In the genomic region with DNA sequence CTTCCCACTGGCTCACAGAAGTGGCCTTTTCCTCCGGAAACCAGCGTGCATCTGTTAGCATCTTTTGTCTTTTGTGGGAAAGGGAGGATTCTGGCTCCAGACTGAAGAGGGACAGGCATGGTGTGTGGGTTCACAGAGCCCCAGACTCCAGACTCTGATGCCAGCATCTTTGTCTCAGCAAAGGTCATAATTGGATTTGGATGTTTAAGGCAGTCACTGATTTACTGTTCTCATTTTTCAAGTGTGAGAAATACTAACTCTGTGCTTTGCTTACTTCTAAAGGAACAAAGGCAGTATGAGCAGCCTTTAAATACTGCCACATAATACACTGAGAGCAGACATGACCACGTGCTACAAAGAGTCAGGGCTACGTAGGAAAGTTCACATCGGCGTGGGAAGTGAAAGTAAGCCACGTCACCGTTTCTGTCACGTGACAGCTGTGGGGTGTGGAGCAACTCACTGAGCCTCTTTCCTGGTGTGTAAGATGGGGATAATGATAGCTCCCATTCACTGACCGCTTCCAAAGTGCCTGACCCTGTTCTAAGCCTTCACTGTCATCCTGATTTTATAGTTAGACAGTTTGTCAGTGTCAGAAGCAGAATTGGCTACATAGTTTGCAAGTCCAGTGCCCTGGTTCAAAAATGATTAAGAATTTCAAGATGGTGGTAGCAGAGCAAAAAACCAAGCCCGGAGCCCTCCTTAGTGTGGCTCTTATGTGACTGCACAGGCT, we compare ENCODE assay signal across 8 cellular contexts. TPM values are rescaled to one million over a fixed set of nuclear protein-coding genes. Genes with fewer than 3 reads are reported as not detected.
A peak's percentile ranks its signal among the peaks of the same experiment; 100 is the strongest.
DNase-seq lines count a peak whose midpoint lies in the region; ATAC-seq and TF ChIP-seq lines count a peak whose summit lies in the region.

No MANE protein-coding gene starts in this region.

- no peak for TF ChIP-seq CTCF in foreskin keratinocyte (conservative IDR thresholded peaks at IDR 0.05)
- TF ChIP-seq CTCF in type B pancreatic cell (conservative IDR thresholded peaks at IDR 0.05) = no peak

- peak overlapping the region; percentile 98 for H3K27ac Mint-ChIP-seq in type B pancreatic cell

- intact Hi-C loops in posterior cingulate gyrus (cut with DNase I) = no loop called here

- H3K9me3 Mint-ChIP-seq in type B pancreatic cell = no peaks in the 10 kb centered on the region

- H3K4me1 Mint-ChIP-seq in type B pancreatic cell (ENCODE audit: unreplicated experiment) = peaks cover 22% of the 10 kb centered on the region

- DNase-seq in RPMI8226 = peak; percentile 82
- DNase-seq in activated effector memory CD4-positive, alpha-beta T cell treated with anti-CD3 and anti-CD28 coated beads, Interleukin-2, amount 50 U/mL, for 16 hours = peak; percentile 94
- DNase-seq in foreskin keratinocyte = peak; percentile 65 to 78
- DNase-seq in posterior cingulate gyrus = peak in 8 of 10 donors; percentile 53 to 92 (median 70)
- DNase-seq in type B pancreatic cell (ENCODE audit: extremely low spot score, unreplicated experiment) = no peak
- DNase-seq in NCI-H187 treated with DMSO at 0.1 percent for 48 hours (lab: John Stamatoyannopoulos, UW) = no peak

- H3K4me1 ChIP-seq in foreskin keratinocyte = peaks cover 7% of the 10 kb centered on the region

- no peaks in the 10 kb centered on the region for H3K36me3 Mint-ChIP-seq in type B pancreatic cell

- peak overlapping the region; percentile 40 for H3K27ac ChIP-seq in foreskin keratinocyte

- H3K27me3 Mint-ChIP-seq in type B pancreatic cell = no peaks in the 10 kb centered on the region

- ATAC-seq in GM18499 (IDR thresholded peaks at IDR 0.05; ENCODE audit: insufficient read depth, unreplicated experiment) (peak; percentile 42), HG02973 (IDR thresholded peaks at IDR 0.05; ENCODE audit: unreplicated experiment) (peak; percentile 46), foreskin keratinocyte (peak; percentile 78)

- H3K4me3 Mint-ChIP-seq in type B pancreatic cell = no peak overlapping the region

- no peaks in the 10 kb centered on the region for H3K27me3 ChIP-seq in foreskin keratinocyte

RNA-seq across cellular contexts. Expression of a gene that starts 24.8 kb away (rescaled TPM):
- total RNA-seq in foreskin keratinocyte (1,702 and 2,721 TPM in 2 replicates), type B pancreatic cell (ENCODE audit: low replicate concordance) (1,981 and 2,322 TPM in 2 replicates)
- 2,710 and 4,192 TPM in 2 replicates for polyA plus RNA-seq in foreskin keratinocyte

RNA-seq across cellular contexts. Expression of a gene that starts 43.7 kb away (rescaled TPM):
- not detected in 2 replicates for total RNA-seq in foreskin keratinocyte
- polyA plus RNA-seq in foreskin keratinocyte = not detected in 2 replicates
- not detected in 2 replicates for total RNA-seq in type B pancreatic cell (ENCODE audit: low replicate concordance)

Comparison
In these comparisons a context has a peak if more than half of its experiments do, and no peak if none do; other contexts are left out.
1. DNase-seq: peak in RPMI8226 (single experiment), activated effector memory CD4-positive, alpha-beta T cell treated with anti-CD3 and anti-CD28 coated beads, Interleukin-2, amount 50 U/mL, for 16 hours (single experiment), foreskin keratinocyte (2 of 2) and posterior cingulate gyrus (8 of 10); none in type B pancreatic cell (single experiment) and NCI-H187 treated with DMSO at 0.1 percent for 48 hours (single experiment).
2. Peak in every context shown above with its lines, with median percentiles within 50 percentile points of each other: ATAC-seq.